ENCODE assay signal across 36 cellular contexts in genomic region chr6:32447932-32448331, GRCh38. TPM values are rescaled to one million over a fixed set of nuclear protein-coding genes. Genes with fewer than 3 reads are reported as not detected.
"Had no signal": no experiment of that assay in that cellular context is flagged by ENCODE, and none has a peak within 500 bp of the region (broad histone marks: within the 10 kb centered on the region; RNA-seq: fewer than 3 reads in every experiment).

No MANE protein-coding gene starts in this region.

- H3K27ac ChIP-seq: adrenal gland, body of pancreas, brain microvascular endothelial cell, breast epithelium, VCaP had no signal

- H3K27me3 ChIP-seq: adrenal gland, body of pancreas, brain microvascular endothelial cell, breast epithelium had no signal

- H3K27ac Mint-ChIP-seq: activated CD4-positive, alpha-beta memory T cell treated with anti-CD3 and anti-CD28 coated beads, Interleukin-2, amount 10 ng/mL, durations not matched to agents 7 days and 5 days; activated CD4-positive, alpha-beta T cell treated with anti-CD3 and anti-CD28 coated beads for 36 hours; activated CD4-positive, alpha-beta T cell treated with anti-CD3 and anti-CD28 coated beads, Interleukin-2, amount 10 ng/mL, durations not matched to agents 7 days and 5 days; activated CD8-positive, alpha-beta memory T cell treated with anti-CD3 and anti-CD28 coated beads, Interleukin-2, amount 10 ng/mL, durations not matched to agents 7 days and 5 days; activated CD8-positive, alpha-beta T cell treated with anti-CD3 and anti-CD28 coated beads, Interleukin-2, amount 10 ng/mL, durations not matched to agents 7 days and 5 days; activated naive CD4-positive, alpha-beta T cell treated with anti-CD3 and anti-CD28 coated beads for 36 hours; activated naive CD4-positive, alpha-beta T cell treated with anti-CD3 and anti-CD28 coated beads, Interleukin-2, amount 50 U/mL, for 72 hours; activated naive CD8-positive, alpha-beta T cell treated with anti-CD3 and anti-CD28 coated beads for 36 hours; activated T-cell treated with anti-CD3 and anti-CD28 coated beads, Interleukin-2, amount 50 U/mL, for 72 hours; activated T-helper 1 cell treated with anti-CD3 and anti-CD28 coated beads, Interleukin-12 subunit alpha, Interleukin-12 subunit beta, Interleukin-2, Interleukin-4 antibody, amounts not matched to agents 30 ng/mL and 10 ng/mL and 1 ng/mL, durations not matched to agents 14 hours and 24 hours and 36 hours; activated T-helper 17 cell treated with anti-CD3 and anti-CD28 coated beads, Interleukin-2, amount 50 U/mL, for 72 hours; T-helper 1 cell treated with Interleukin-12 subunit alpha and Interleukin-12 subunit beta and Interleukin-4 antibody, amounts not matched to agents 30 μg/mL and 1 μg/mL, for 36 hours; T-helper 2 cell treated with Interferon-gamma antibody and Interleukin-4, amounts not matched to agents 5 μg/mL and 100 μg/mL, for 36 hours had no signal

- ATAC-seq: activated CD4-positive, alpha-beta T cell treated with anti-CD3 and anti-CD28 coated beads for 36 hours; activated CD8-positive, alpha-beta memory T cell treated with anti-CD3 and anti-CD28 coated beads, Interleukin-2, amount 10 ng/mL, durations not matched to agents 7 days and 5 days; activated CD8-positive, alpha-beta T cell treated with anti-CD3 and anti-CD28 coated beads, Interleukin-2, amount 10 ng/mL, durations not matched to agents 7 days and 5 days; activated naive CD4-positive, alpha-beta T cell treated with anti-CD3 and anti-CD28 coated beads, Interleukin-2, amount 50 U/mL, for 72 hours; activated T-cell treated with anti-CD3 and anti-CD28 coated beads, Interleukin-2, amount 50 U/mL, for 72 hours; activated T-helper 17 cell treated with anti-CD3 and anti-CD28 coated beads, Interleukin-2, amount 50 U/mL, for 72 hours; body of pancreas had no signal

- H3K4me1 ChIP-seq: adrenal gland, body of pancreas, breast epithelium had no signal

- DNase-seq: activated CD4-positive, alpha-beta memory T cell treated with anti-CD3 and anti-CD28 coated beads, Interleukin-2, amount 10 ng/mL, durations not matched to agents 7 days and 5 days; activated CD4-positive, alpha-beta T cell treated with anti-CD3 and anti-CD28 coated beads for 1 hour; activated CD4-positive, alpha-beta T cell treated with anti-CD3 and anti-CD28 coated beads for 36 hours; activated CD4-positive, alpha-beta T cell treated with anti-CD3 and anti-CD28 coated beads for 48 hours; activated CD4-positive, alpha-beta T cell treated with anti-CD3 and anti-CD28 coated beads, Interleukin-2, amount 10 ng/mL, durations not matched to agents 7 days and 5 days; activated CD4-positive, alpha-beta T cell treated with anti-CD3 and anti-CD28 coated beads, Interleukin-2, amount 50 U/mL, for 48 hours; activated CD4-positive, CD25-positive, alpha-beta regulatory T cell; activated CD8-positive, alpha-beta memory T cell treated with anti-CD3 and anti-CD28 coated beads for 24 hours; activated CD8-positive, alpha-beta memory T cell treated with anti-CD3 and anti-CD28 coated beads, Interleukin-2, amount 10 ng/mL, durations not matched to agents 7 days and 5 days; activated CD8-positive, alpha-beta memory T cell treated with anti-CD3 and anti-CD28 coated beads, Interleukin-2, amount 50 U/mL, for 48 hours; activated CD8-positive, alpha-beta T cell treated with anti-CD3 and anti-CD28 coated beads, Interleukin-2, amount 10 ng/mL, durations not matched to agents 7 days and 5 days; activated effector memory CD4-positive, alpha-beta T cell treated with anti-CD3 and anti-CD28 coated beads, Interleukin-2, amount 50 U/mL, for 16 hours; activated gamma-delta T cell treated with Interleukin-2 at 50 U/mL for 16 hours; activated naive CD4-positive, alpha-beta T cell; activated naive CD4-positive, alpha-beta T cell treated with anti-CD3 and anti-CD28 coated beads for 36 hours; activated naive CD4-positive, alpha-beta T cell treated with anti-CD3 and anti-CD28 coated beads, Interleukin-2, amount 50 U/mL, for 16 hours; activated naive CD8-positive, alpha-beta T cell treated with anti-CD3 and anti-CD28 coated beads for 36 hours; activated T-cell treated with anti-CD3 and anti-CD28 coated beads, Interleukin-2, amount 50 U/mL, for 4 hours; activated T-cell treated with anti-CD3 and anti-CD28 coated beads, Interleukin-2, amount 50 U/mL, for 72 hours; adrenal gland; amniotic stem cell; aorta; body of pancreas; brain microvascular endothelial cell; central memory CD4-positive, alpha-beta T cell; T-helper 1 cell; T-helper 9 cell had no signal

- H3K4me1 Mint-ChIP-seq: activated CD4-positive, alpha-beta T cell treated with anti-CD3 and anti-CD28 coated beads for 36 hours; activated CD4-positive, alpha-beta T cell treated with anti-CD3 and anti-CD28 coated beads, Interleukin-2, amount 10 ng/mL, durations not matched to agents 7 days and 5 days; activated naive CD8-positive, alpha-beta T cell treated with anti-CD3 and anti-CD28 coated beads for 36 hours; activated T-helper 17 cell treated with anti-CD3 and anti-CD28 coated beads, Interleukin-2, amount 50 U/mL, for 72 hours had no signal

- H3K9me3 ChIP-seq: adrenal gland, body of pancreas, breast epithelium had no signal

- H3K4me3 Mint-ChIP-seq: activated CD4-positive, alpha-beta memory T cell treated with anti-CD3 and anti-CD28 coated beads, Interleukin-2, amount 10 ng/mL, durations not matched to agents 7 days and 5 days; activated CD4-positive, alpha-beta T cell treated with anti-CD3 and anti-CD28 coated beads for 36 hours; activated CD4-positive, alpha-beta T cell treated with anti-CD3 and anti-CD28 coated beads, Interleukin-2, amount 10 ng/mL, durations not matched to agents 7 days and 5 days; activated CD8-positive, alpha-beta memory T cell treated with anti-CD3 and anti-CD28 coated beads, Interleukin-2, amount 10 ng/mL, durations not matched to agents 7 days and 5 days; activated CD8-positive, alpha-beta T cell treated with anti-CD3 and anti-CD28 coated beads, Interleukin-2, amount 10 ng/mL, durations not matched to agents 7 days and 5 days; activated naive CD4-positive, alpha-beta T cell treated with anti-CD3 and anti-CD28 coated beads for 36 hours; activated naive CD8-positive, alpha-beta T cell treated with anti-CD3 and anti-CD28 coated beads for 36 hours; activated T-cell treated with anti-CD3 and anti-CD28 coated beads, Interleukin-2, amount 50 U/mL, for 4 hours; activated T-cell treated with anti-CD3 and anti-CD28 coated beads, Interleukin-2, amount 50 U/mL, for 72 hours; activated T-helper 1 cell treated with anti-CD3 and anti-CD28 coated beads, Interleukin-12 subunit alpha, Interleukin-12 subunit beta, Interleukin-2, Interleukin-4 antibody, amounts not matched to agents 30 ng/mL and 10 ng/mL and 1 ng/mL, durations not matched to agents 14 hours and 24 hours and 36 hours; activated T-helper 17 cell treated with anti-CD3 and anti-CD28 coated beads, Interleukin-2, amount 50 U/mL, for 72 hours; T-helper 1 cell treated with Interleukin-12 subunit alpha and Interleukin-12 subunit beta and Interleukin-4 antibody, amounts not matched to agents 30 μg/mL and 1 μg/mL, for 36 hours; T-helper 2 cell treated with Interferon-gamma antibody and Interleukin-4, amounts not matched to agents 5 μg/mL and 100 μg/mL, for 36 hours had no signal

- H3K9me3 Mint-ChIP-seq: activated T-helper 1 cell treated with anti-CD3 and anti-CD28 coated beads, Interleukin-12 subunit alpha, Interleukin-12 subunit beta, Interleukin-2, Interleukin-4 antibody, amounts not matched to agents 30 ng/mL and 10 ng/mL and 1 ng/mL, durations not matched to agents 14 hours and 24 hours and 36 hours; activated T-helper 17 cell treated with anti-CD3 and anti-CD28 coated beads, Interleukin-2, amount 50 U/mL, for 72 hours had no signal

- H3K4me3 ChIP-seq: adrenal gland, body of pancreas, breast epithelium had no signal

- H3K36me3 ChIP-seq: brain microvascular endothelial cell, breast epithelium had no signal

RNA-seq across cellular contexts. Expression of gene HLA-DRA, which starts 8.2 kb away (rescaled TPM):
- total RNA-seq: astrocyte had no signal

RNA-seq across cellular contexts. Expression of gene BTNL2, which starts 41.0 kb away (rescaled TPM):
- total RNA-seq: activated CD4-positive, alpha-beta memory T cell treated with anti-CD3 and anti-CD28 coated beads, Interleukin-2, amount 10 ng/mL, durations not matched to agents 7 days and 5 days; activated CD4-positive, alpha-beta T cell treated with anti-CD3 and anti-CD28 coated beads for 36 hours; activated CD4-positive, alpha-beta T cell treated with anti-CD3 and anti-CD28 coated beads, Interleukin-2, amount 10 ng/mL, durations not matched to agents 7 days and 5 days; activated CD8-positive, alpha-beta memory T cell treated with anti-CD3 and anti-CD28 coated beads, Interleukin-2, amount 10 ng/mL, durations not matched to agents 7 days and 5 days; activated CD8-positive, alpha-beta T cell treated with anti-CD3 and anti-CD28 coated beads, Interleukin-2, amount 10 ng/mL, durations not matched to agents 7 days and 5 days; activated naive CD4-positive, alpha-beta T cell treated with anti-CD3 and anti-CD28 coated beads for 36 hours; activated naive CD4-positive, alpha-beta T cell treated with anti-CD3 and anti-CD28 coated beads, Interleukin-2, amount 50 U/mL, for 72 hours; activated naive CD8-positive, alpha-beta T cell treated with anti-CD3 and anti-CD28 coated beads for 36 hours; activated T-cell treated with anti-CD3 and anti-CD28 coated beads, Interleukin-2, amount 50 U/mL, for 4 hours; activated T-cell treated with anti-CD3 and anti-CD28 coated beads, Interleukin-2, amount 50 U/mL, for 72 hours; activated T-helper 1 cell treated with anti-CD3 and anti-CD28 coated beads, Interleukin-12 subunit alpha, Interleukin-12 subunit beta, Interleukin-2, Interleukin-4 antibody, amounts not matched to agents 30 ng/mL and 10 ng/mL and 1 ng/mL, durations not matched to agents 14 hours and 24 hours and 36 hours; activated T-helper 17 cell treated with anti-CD3 and anti-CD28 coated beads, Interleukin-2, amount 50 U/mL, for 72 hours; aorta; astrocyte; body of pancreas; breast epithelium; cardiac septum had no signal
- polyA plus RNA-seq: adrenal gland, aorta had no signal
